In genomic region chr4:20408596-20408995, GRCh38 we compare ENCODE assay signal across 18 cellular contexts.
DNase-seq lines count a peak whose midpoint lies in the region; TF ChIP-seq lines count a peak whose summit lies in the region.
"Had no signal": no experiment of that assay in that cellular context is flagged by ENCODE, and none has a peak within 500 bp of the region (broad histone marks: within the 10 kb centered on the region; RNA-seq: fewer than 3 reads in every experiment).

No MANE protein-coding gene starts in this region.

- H3K9ac ChIP-seq in trophoblast cell (ENCODE audit: low read length) = no peak overlapping the region

- H3K4me1 ChIP-seq in trophoblast cell (ENCODE audit: control insufficient read depth in 1 of 2, insufficient read depth in 2 of 2, low read length in 2 of 2) = no peaks in the 10 kb centered on the region

- DNase-seq in AG10803 (ENCODE audit: low read depth) (peak; percentile 46), MG63 (peak; percentile 9), choroid plexus epithelial cell (ENCODE audit: low read depth) (peak; percentile 31), middle frontal gyrus (ENCODE audit: extremely low spot score, low spot score) (peak; percentile 60), GM10266 (ENCODE audit: extremely low spot score) (no peak), DMS 273 treated with DMSO at 0.1 percent for 48 hours (lab: John Stamatoyannopoulos, UW) (no peak), trophoblast cell (no peak), osteocyte (ENCODE audit: extremely low spot score, unreplicated experiment) (no peak)
- DNase-seq: activated CD4-positive, alpha-beta T cell treated with anti-CD3 and anti-CD28 coated beads for 36 hours; activated naive CD4-positive, alpha-beta T cell treated with anti-CD3 and anti-CD28 coated beads, Interleukin-2, amount 50 U/mL, for 16 hours; activated T-cell treated with anti-CD3 and anti-CD28 coated beads for 4 hours; mammary epithelial cell; NCI-H1694; SIG-M5; stimulated activated naive CD8-positive, alpha-beta T cell treated with anti-CD3 and anti-CD28 coated beads, Interleukin-15, Interleukin-2, amounts not matched to agents 100 U/mL and 50 U/mL, for 24 hours; T1000 had no signal

- no peak overlapping the region for H2AFZ ChIP-seq in trophoblast cell (ENCODE audit: insufficient read depth, low read length, poor library complexity)

- no peak overlapping the region for H2BK5ac ChIP-seq in trophoblast cell (ENCODE audit: low read depth, low read length, poor library complexity)

- WGBS in trophoblast cell (ENCODE audit: extremely low coverage, insufficient coverage, insufficient read length) = no CpG with 5 or more reads among the region's 3 CpGs

- no peak overlapping the region for H4K8ac ChIP-seq in trophoblast cell (ENCODE audit: low read depth, low read length)

- H3K4me3 ChIP-seq in AG10803 (ENCODE audit: low read length) (no peak overlapping the region), MG63 (no peak overlapping the region), choroid plexus epithelial cell (ENCODE audit: low read depth, low read length) (no peak overlapping the region), trophoblast cell (ENCODE audit: low read depth, low read length) (no peak overlapping the region)

- TF ChIP-seq CTCF in AG10803 (conservative IDR thresholded peaks at IDR 0.05; ENCODE audit: low read length) = no peak
- no peak for TF ChIP-seq CTCF in choroid plexus epithelial cell (conservative IDR thresholded peaks at IDR 0.05; ENCODE audit: low read depth, low read length)
- no peak for TF ChIP-seq CTCF in GM10266 (IDR thresholded peaks at IDR 0.05; ENCODE audit: control insufficient read depth, insufficient read depth, low read depth, missing control alignments)
- TF ChIP-seq CTCF in osteocyte (IDR thresholded peaks at IDR 0.05) = no peak

- H3K79me1 ChIP-seq in trophoblast cell (ENCODE audit: low read length) = no peaks in the 10 kb centered on the region

- H3K4ac ChIP-seq in trophoblast cell (ENCODE audit: low read depth, low read length) = no peak overlapping the region

- no peaks in the 10 kb centered on the region for H3K9me3 Mint-ChIP-seq in osteocyte (ENCODE audit: unreplicated experiment)
- H3K9me3 Mint-ChIP-seq: central memory CD8-positive, alpha-beta T cell; natural killer cell treated with Interleukin-12 subunit alpha and Interleukin-12 subunit beta and Interleukin-15 and Interleukin-18, amount 100 ng/mL, for 72 hours had no signal

- no peaks in the 10 kb centered on the region for H3K27me3 ChIP-seq in MG63
- H3K27me3 ChIP-seq in trophoblast cell (ENCODE audit: insufficient read depth, low read length) = no peaks in the 10 kb centered on the region

- H3K79me2 ChIP-seq in trophoblast cell (ENCODE audit: control insufficient read depth, insufficient read depth, low read length, poor library complexity) = no peaks in the 10 kb centered on the region

- no peak overlapping the region for H3K27ac ChIP-seq in trophoblast cell (ENCODE audit: low read depth, low read length)

- H3K23ac ChIP-seq in trophoblast cell (ENCODE audit: low read length) = no peak overlapping the region

- no peak overlapping the region for H2AK5ac ChIP-seq in trophoblast cell (ENCODE audit: low read length)

- H4K91ac ChIP-seq in trophoblast cell (ENCODE audit: low read depth, low read length) = no peak overlapping the region

- H3K9me3 ChIP-seq in MG63 (no peaks in the 10 kb centered on the region), trophoblast cell (ENCODE audit: insufficient read depth, low read depth, low read length) (no peaks in the 10 kb centered on the region)

- no peak overlapping the region for H3K4me2 ChIP-seq in trophoblast cell (ENCODE audit: low read length)

- H2BK12ac ChIP-seq in trophoblast cell (ENCODE audit: low read length) = no peak overlapping the region

- no peak overlapping the region for H4K12ac ChIP-seq in trophoblast cell (ENCODE audit: low read depth, low read length)

- no peak overlapping the region for H3K18ac ChIP-seq in trophoblast cell (ENCODE audit: low read length)

- H3K36me3 Mint-ChIP-seq in osteocyte (ENCODE audit: unreplicated experiment) = no peaks in the 10 kb centered on the region
- H3K36me3 Mint-ChIP-seq: natural killer cell treated with Interleukin-12 subunit alpha and Interleukin-12 subunit beta and Interleukin-15 and Interleukin-18, amount 100 ng/mL, for 72 hours had no signal

- H3K36me3 ChIP-seq in MG63 = no peaks in the 10 kb centered on the region
- H3K36me3 ChIP-seq in trophoblast cell (ENCODE audit: control insufficient read depth in 1 of 2, insufficient read depth in 2 of 2, low read length in 2 of 2) = no peaks in the 10 kb centered on the region

- no peak overlapping the region for H3K27ac Mint-ChIP-seq in osteocyte (ENCODE audit: unreplicated experiment)
- H3K27ac Mint-ChIP-seq: activated CD4-positive, alpha-beta T cell treated with anti-CD3 and anti-CD28 coated beads for 36 hours; natural killer cell treated with Interleukin-12 subunit alpha and Interleukin-12 subunit beta and Interleukin-15 and Interleukin-18, amount 100 ng/mL, for 72 hours had no signal

- H3K4me1 Mint-ChIP-seq in osteocyte (ENCODE audit: unreplicated experiment) = peaks cover 11% of the 10 kb centered on the region
- H3K4me1 Mint-ChIP-seq: activated CD4-positive, alpha-beta T cell treated with anti-CD3 and anti-CD28 coated beads for 36 hours; central memory CD8-positive, alpha-beta T cell had no signal

- H2BK120ac ChIP-seq in trophoblast cell (ENCODE audit: insufficient read depth, low read length, poor library complexity) = no peak overlapping the region

- no peaks in the 10 kb centered on the region for H3K27me3 Mint-ChIP-seq in osteocyte (ENCODE audit: unreplicated experiment)
- H3K27me3 Mint-ChIP-seq: activated CD4-positive, alpha-beta T cell treated with anti-CD3 and anti-CD28 coated beads for 36 hours; central memory CD8-positive, alpha-beta T cell had no signal

- H3K4me3 Mint-ChIP-seq in osteocyte (ENCODE audit: unreplicated experiment) = no peak overlapping the region
- H3K4me3 Mint-ChIP-seq: activated CD4-positive, alpha-beta T cell treated with anti-CD3 and anti-CD28 coated beads for 36 hours; central memory CD8-positive, alpha-beta T cell; natural killer cell treated with Interleukin-12 subunit alpha and Interleukin-12 subunit beta and Interleukin-15 and Interleukin-18, amount 100 ng/mL, for 72 hours had no signal

- no peak overlapping the region for H3K14ac ChIP-seq in trophoblast cell (ENCODE audit: low read length)

Comparison
In these comparisons a context has a peak if more than half of its experiments do, and no peak if none do; other contexts are left out.
1. DNase-seq: peak in AG10803 (single experiment), MG63 (single experiment), choroid plexus epithelial cell (single experiment) and middle frontal gyrus (single experiment); none in GM10266 (single experiment), DMS 273 treated with DMSO at 0.1 percent for 48 hours (single experiment), trophoblast cell (0 of 2) and osteocyte (single experiment).